18 cellular contexts compared by ENCODE assay signal in genomic region chr7:99046722-99047121, GRCh38.
DNase-seq lines count a peak whose midpoint lies in the region; ATAC-seq and TF ChIP-seq lines count a peak whose summit lies in the region.
"Had no signal": no experiment of that assay in that cellular context is flagged by ENCODE, and none has a peak within 500 bp of the region (broad histone marks: within the 10 kb centered on the region; RNA-seq: fewer than 3 reads in every experiment).

No MANE protein-coding gene starts in this region.

- DNase-seq in AG04450 (ENCODE audit: low read depth, low spot score) (no peak), RWPE1 (ENCODE audit: low spot score) (no peak), islet precursor cell (peak; percentile 64), HK-2 (ENCODE audit: unreplicated experiment) (no peak), NCI-H524 treated with DMSO at 0.1 percent for 48 hours (lab: John Stamatoyannopoulos, UW) (no peak)
- no peak for DNase-seq in stimulated activated effector memory CD8-positive, alpha-beta T cell treated with anti-CD3 and anti-CD28 coated beads, Interleukin-12 subunit alpha, Interleukin-12 subunit beta, amount 100 ng/mL, for 72 hours (ENCODE audit: low spot score in 2 of 2)
- no peak for DNase-seq in CD8-positive, alpha-beta T cell
- DNase-seq: C1 segment of cervical spinal cord, KBM-7, NCI-H1105 treated with DMSO at 0.1 percent for 48 hours, NCI-H187, NCI-H2107, NCI-H510A, NCI-H82, OCI-M1, SHP77 treated with DMSO at 0.1 percent for 48 hours had no signal

- H3K36me3 ChIP-seq in CD8-positive, alpha-beta T cell (ENCODE audit: insufficient read depth, low read length): peaks cover 49% of the 10 kb centered on the region

- H3K9me3 Mint-ChIP-seq in stimulated activated effector memory CD8-positive, alpha-beta T cell treated with anti-CD3 and anti-CD28 coated beads, Interleukin-12 subunit alpha, Interleukin-12 subunit beta, amount 100 ng/mL, for 72 hours: no peaks in the 10 kb centered on the region
- no peaks in the 10 kb centered on the region for H3K9me3 Mint-ChIP-seq in CD8-positive, alpha-beta T cell

- TF ChIP-seq CTCF in AG04450 (IDR thresholded peaks at IDR 0.05; ENCODE audit: low read depth, low read length) (no peak), RWPE1 (conservative IDR thresholded peaks at IDR 0.05; ENCODE audit: low read depth) (no peak)
- no peak for TF ChIP-seq CTCF in CD8-positive, alpha-beta T cell (IDR thresholded peaks at IDR 0.05)

- no peaks in the 10 kb centered on the region for H3K4me1 ChIP-seq in CD8-positive, alpha-beta T cell (ENCODE audit: insufficient read depth, low read length)

- peaks cover 94% of the 10 kb centered on the region for H3K36me3 Mint-ChIP-seq in stimulated activated effector memory CD8-positive, alpha-beta T cell treated with anti-CD3 and anti-CD28 coated beads, Interleukin-12 subunit alpha, Interleukin-12 subunit beta, amount 100 ng/mL, for 72 hours
- H3K36me3 Mint-ChIP-seq in CD8-positive, alpha-beta T cell: peaks cover 80% of the 10 kb centered on the region

- no peak for ATAC-seq in stimulated activated effector memory CD8-positive, alpha-beta T cell treated with anti-CD3 and anti-CD28 coated beads, Interleukin-12 subunit alpha, Interleukin-12 subunit beta, amount 100 ng/mL, for 72 hours
- no peak for ATAC-seq in CD8-positive, alpha-beta T cell
- ATAC-seq: A549, HepG2 had no signal

- H3K4me3 Mint-ChIP-seq in stimulated activated effector memory CD8-positive, alpha-beta T cell treated with anti-CD3 and anti-CD28 coated beads, Interleukin-12 subunit alpha, Interleukin-12 subunit beta, amount 100 ng/mL, for 72 hours: no peak overlapping the region
- H3K4me3 Mint-ChIP-seq in CD8-positive, alpha-beta T cell: no peak overlapping the region

- POLR2A ChIA-PET in AG04450 (lab: Yijun Ruan, JAX): interaction anchor here (0.6 to 0.7 kb wide), 2 partner anchors 20 to 74 kb away, joined by 3 to 5 read pairs; no protein-coding TSS in a partner anchor
- POLR2A ChIA-PET in RWPE1 (lab: Yijun Ruan, JAX; ENCODE audit: low non-redundant PET): no interaction called here
- POLR2A ChIA-PET in CD8-positive, alpha-beta T cell (lab: Charles Lee): no interaction called here

- CTCF ChIA-PET in AG04450 (lab: Charles Lee): no interaction called here
- CTCF ChIA-PET in RWPE1 (lab: Yijun Ruan, JAX): no interaction called here
- CTCF ChIA-PET in CD8-positive, alpha-beta T cell (lab: Charles Lee): interaction anchor here (2.8 kb wide), 1 partner anchor 266 kb away, joined by 12 read pairs; no protein-coding TSS in a partner anchor

- H3K27me3 Mint-ChIP-seq in CD8-positive, alpha-beta T cell (ENCODE audit: low read depth): no peaks in the 10 kb centered on the region

- peak overlapping the region; percentile 63 for H3K27ac Mint-ChIP-seq in stimulated activated effector memory CD8-positive, alpha-beta T cell treated with anti-CD3 and anti-CD28 coated beads, Interleukin-12 subunit alpha, Interleukin-12 subunit beta, amount 100 ng/mL, for 72 hours
- H3K27ac Mint-ChIP-seq in CD8-positive, alpha-beta T cell: no peak overlapping the region

- H3K4me3 ChIP-seq in AG04450 (ENCODE audit: low read depth, low read length): no peak overlapping the region
- no peak overlapping the region for H3K4me3 ChIP-seq in CD8-positive, alpha-beta T cell (ENCODE audit: low read depth, low read length)
- H3K4me3 ChIP-seq: A549 had no signal

- intact Hi-C loops in CD8-positive, alpha-beta T cell (cut with DNase I, micrococcal nuclease): loop anchor here in 1 of 2 experiments (10.0 kb wide), 1 partner anchor 188 kb away; no protein-coding TSS in a partner anchor

- H3K4me1 Mint-ChIP-seq in stimulated activated effector memory CD8-positive, alpha-beta T cell treated with anti-CD3 and anti-CD28 coated beads, Interleukin-12 subunit alpha, Interleukin-12 subunit beta, amount 100 ng/mL, for 72 hours: no peaks in the 10 kb centered on the region
- no peaks in the 10 kb centered on the region for H3K4me1 Mint-ChIP-seq in CD8-positive, alpha-beta T cell (ENCODE audit: low read depth)

- no peaks in the 10 kb centered on the region; the same call in 1 of the 2 replicates for H3K9me3 ChIP-seq in AG04450 (ENCODE audit: control insufficient read depth, insufficient read depth, low read length)
- no peaks in the 10 kb centered on the region for H3K9me3 ChIP-seq in CD8-positive, alpha-beta T cell (ENCODE audit: low read length)
- H3K9me3 ChIP-seq: A549 had no signal

- H3K27me3 ChIP-seq in AG04450 (ENCODE audit: control insufficient read depth, insufficient read depth, low read length): no peaks in the 10 kb centered on the region
- no peaks in the 10 kb centered on the region for H3K27me3 ChIP-seq in CD8-positive, alpha-beta T cell (ENCODE audit: insufficient read depth, low read length)

- H3K27ac ChIP-seq in AG04450 (ENCODE audit: low read depth, low read length) (peak overlapping the region; percentile 39), RWPE1 (peak overlapping the region; percentile 23)
- no peak overlapping the region for H3K27ac ChIP-seq in CD8-positive, alpha-beta T cell (ENCODE audit: low read depth, low read length)
- H3K27ac ChIP-seq: A549 had no signal
